In the genomic region with DNA sequence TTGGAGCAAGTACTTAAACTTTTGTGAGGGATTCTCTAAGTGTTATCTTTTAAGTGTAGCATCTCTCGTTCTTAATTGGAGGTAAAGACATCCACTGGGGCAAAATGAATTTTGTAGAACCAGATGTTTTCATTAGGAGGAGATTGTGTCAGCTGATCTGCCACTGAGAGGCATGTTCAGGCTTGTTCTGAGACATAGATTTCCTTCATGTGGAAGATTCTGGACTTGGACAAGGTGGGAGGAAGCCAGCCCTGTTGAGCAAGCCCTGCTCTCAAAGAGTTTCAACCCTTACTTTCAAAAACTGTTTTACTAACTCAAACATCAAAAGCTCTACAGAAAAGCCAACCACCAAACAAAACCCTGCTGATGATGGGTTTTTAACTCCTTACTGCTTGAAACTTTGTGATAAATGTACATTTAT, we compare ENCODE assay signal across 9 cellular contexts. TPM values are rescaled to one million over a fixed set of nuclear protein-coding genes. Genes with fewer than 3 reads are reported as not detected.
A peak's percentile ranks its signal among the peaks of the same experiment; 100 is the strongest.
DNase-seq lines count a peak whose midpoint lies in the region; ATAC-seq and TF ChIP-seq lines count a peak whose summit lies in the region.
"Had no signal": no experiment of that assay in that cellular context is flagged by ENCODE, and none has a peak within 500 bp of the region (broad histone marks: within the 10 kb centered on the region; RNA-seq: fewer than 3 reads in every experiment).

No MANE protein-coding gene starts in this region.

- peaks cover 59% of the 10 kb centered on the region for H3K4me1 Mint-ChIP-seq in T-helper 2 cell treated with Interferon-gamma antibody and Interleukin-4, amounts not matched to agents 5 μg/mL and 100 μg/mL, for 36 hours (ENCODE audit: low read depth)

- no peaks in the 10 kb centered on the region for H3K9me3 Mint-ChIP-seq in T-helper 2 cell treated with Interferon-gamma antibody and Interleukin-4, amounts not matched to agents 5 μg/mL and 100 μg/mL, for 36 hours

- TF ChIP-seq CTCF in fibroblast of the aortic adventitia (IDR thresholded peaks at IDR 0.05; ENCODE audit: insufficient read depth, low read length) (no peak), colonic mucosa (IDR thresholded peaks at IDR 0.05) (no peak)

- H3K9ac ChIP-seq in skeletal muscle satellite cell (ENCODE audit: low read depth, low read length) (peak overlapping the region; percentile 42), colonic mucosa (ENCODE audit: low read depth in 2 of 2, low read length in 2 of 2) (no peak overlapping the region)

- H3K27ac ChIP-seq in colonic mucosa, result no peak overlapping the region

- H3K27me3 ChIP-seq in skeletal muscle satellite cell (ENCODE audit: control insufficient read depth, insufficient read depth, low read length) (no peaks in the 10 kb centered on the region), colonic mucosa (no peaks in the 10 kb centered on the region)
- H3K27me3 ChIP-seq: cardiac muscle cell had no signal

- H3K4me1 ChIP-seq in skeletal muscle satellite cell (ENCODE audit: control insufficient read depth, insufficient read depth, low read length) (peaks cover 64% of the 10 kb centered on the region), colonic mucosa (no peaks in the 10 kb centered on the region)

- peaks cover 42% of the 10 kb centered on the region for H3K36me3 Mint-ChIP-seq in T-helper 2 cell treated with Interferon-gamma antibody and Interleukin-4, amounts not matched to agents 5 μg/mL and 100 μg/mL, for 36 hours (ENCODE audit: low read depth)

- no peak for DNase-seq in T-helper 2 cell treated with Interferon-gamma antibody and Interleukin-4, amounts not matched to agents 5 μg/mL and 100 μg/mL, for 36 hours (ENCODE audit: low spot score)
- peak; percentile 94 for DNase-seq in fibroblast of the aortic adventitia (ENCODE audit: low read depth)
- DNase-seq in NCI-H82 treated with DMSO at 0.1 percent for 48 hours (lab: John Stamatoyannopoulos, UW; ENCODE audit: unreplicated experiment), result no peak
- DNase-seq in RPMI8226, result no peak
- no peak for DNase-seq in colonic mucosa

- H3K27me3 Mint-ChIP-seq in T-helper 2 cell treated with Interferon-gamma antibody and Interleukin-4, amounts not matched to agents 5 μg/mL and 100 μg/mL, for 36 hours (ENCODE audit: low read depth), result no peaks in the 10 kb centered on the region

- no peaks in the 10 kb centered on the region for H3K9me3 ChIP-seq in skeletal muscle satellite cell (replicated peaks; ENCODE audit: low read length)
- H3K9me3 ChIP-seq in colonic mucosa, result no peaks in the 10 kb centered on the region

- H3K36me3 ChIP-seq in skeletal muscle satellite cell (ENCODE audit: insufficient read depth, low read length), result peaks cover 48% of the 10 kb centered on the region
- no peaks in the 10 kb centered on the region for H3K36me3 ChIP-seq in colonic mucosa
- H3K36me3 ChIP-seq: cardiac muscle cell had no signal

- ATAC-seq in GM18498 (IDR thresholded peaks at IDR 0.05; ENCODE audit: unreplicated experiment) (peak; percentile 43), GM21526 (IDR thresholded peaks at IDR 0.05; ENCODE audit: low FRiP score, unreplicated experiment) (no peak)

- H3K27ac Mint-ChIP-seq in T-helper 2 cell treated with Interferon-gamma antibody and Interleukin-4, amounts not matched to agents 5 μg/mL and 100 μg/mL, for 36 hours, result peak overlapping the region; percentile 88

- intact Hi-C loops in colonic mucosa (cut with DNase I), result no loop called here

- peak overlapping the region; percentile 79 for H3K4me3 Mint-ChIP-seq in T-helper 2 cell treated with Interferon-gamma antibody and Interleukin-4, amounts not matched to agents 5 μg/mL and 100 μg/mL, for 36 hours

- H3K4me3 ChIP-seq in fibroblast of the aortic adventitia (ENCODE audit: low read depth, low read length), result no peak overlapping the region
- H3K4me3 ChIP-seq in skeletal muscle satellite cell (ENCODE audit: low read length), result peak overlapping the region; percentile 16
- no peak overlapping the region for H3K4me3 ChIP-seq in colonic mucosa
- H3K4me3 ChIP-seq: cardiac muscle cell had no signal

- H3K4me2 ChIP-seq in skeletal muscle satellite cell (ENCODE audit: low read length), result peak overlapping the region; percentile 33

RNA-seq across cellular contexts. Expression of gene MAP4K4, which starts 6.5 kb away (rescaled TPM):
- total RNA-seq in fibroblast of the aortic adventitia (ENCODE audit: low replicate concordance) (193 and 208 TPM in 2 replicates), colonic mucosa (10 to 100 TPM; 26.8 to 30.7 TPM)
- total RNA-seq in skeletal muscle satellite cell (2012; rRNA removed), result 195 and 229 TPM in 2 replicates
